22 cellular contexts compared by ENCODE assay signal in the genomic region with DNA sequence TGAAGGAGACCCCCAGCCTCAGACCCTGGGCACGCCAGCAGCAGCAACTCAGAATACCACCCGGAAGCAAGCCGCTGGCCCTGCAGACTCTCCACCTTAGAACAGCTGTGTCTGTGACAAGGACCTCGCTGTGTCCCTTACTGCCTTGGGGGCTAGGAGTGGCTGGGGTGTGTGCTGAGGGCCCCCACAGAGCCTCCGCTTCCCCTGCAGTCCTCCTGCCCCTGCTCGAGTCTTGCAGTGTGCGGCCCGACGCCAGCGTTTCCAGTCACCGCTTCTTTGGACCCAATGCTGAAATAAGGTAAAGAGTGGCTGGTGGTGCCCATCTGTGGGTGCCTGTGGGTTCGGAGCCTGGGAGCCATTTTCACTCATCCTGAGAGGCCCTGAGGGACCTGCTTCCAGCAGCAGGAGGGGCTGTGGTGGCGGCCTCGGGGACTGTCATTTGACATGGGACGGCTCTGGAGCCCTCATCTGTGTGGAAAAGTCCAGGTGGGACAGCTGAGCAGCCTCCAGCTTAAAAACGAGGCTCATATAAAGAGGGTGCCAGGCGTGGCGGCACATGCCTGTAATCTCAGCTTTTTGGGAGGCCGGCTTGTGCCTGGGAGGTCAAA.
"Had no signal": no experiment of that assay in that cellular context is flagged by ENCODE, and none has a peak within 500 bp of the region (broad histone marks: within the 10 kb centered on the region; RNA-seq: fewer than 3 reads in every experiment).

No MANE protein-coding gene starts in this region.

- H3K4me3 ChIP-seq: coronary artery, dorsolateral prefrontal cortex, heart right ventricle, smooth muscle cell, tibial nerve had no signal

- H3K4me1 ChIP-seq: foreskin keratinocyte, heart right ventricle, tibial nerve had no signal

- H3K4me1 Mint-ChIP-seq: activated CD4-positive, alpha-beta T cell treated with anti-CD3 and anti-CD28 coated beads for 36 hours; activated naive CD4-positive, alpha-beta T cell treated with anti-CD3 and anti-CD28 coated beads, Interleukin-2, amount 10 ng/mL, durations not matched to agents 7 days and 5 days; activated naive CD8-positive, alpha-beta T cell treated with anti-CD3 and anti-CD28 coated beads, Interleukin-2, amount 10 ng/mL, durations not matched to agents 7 days and 5 days; mesothelial cell of epicardium; T-cell had no signal

- H3K27ac ChIP-seq: brain microvascular endothelial cell, coronary artery, foreskin keratinocyte, tibial nerve had no signal

- H3K9me3 ChIP-seq: heart right ventricle, tibial nerve had no signal

- DNase-seq: activated CD4-positive, alpha-beta T cell treated with anti-CD3 and anti-CD28 coated beads for 36 hours; activated CD4-positive, CD25-positive, alpha-beta regulatory T cell; activated effector memory CD4-positive, alpha-beta T cell treated with anti-CD3 and anti-CD28 coated beads, Interleukin-2, amount 50 U/mL, for 16 hours; activated naive CD4-positive, alpha-beta T cell treated with anti-CD3 and anti-CD28 coated beads, Interleukin-2, amount 10 ng/mL, durations not matched to agents 7 days and 5 days; activated naive CD8-positive, alpha-beta T cell treated with anti-CD3 and anti-CD28 coated beads, Interleukin-2, amount 10 ng/mL, durations not matched to agents 7 days and 5 days; activated T-cell treated with anti-CD3 and anti-CD28 coated beads for 4 hours; brain microvascular endothelial cell; dorsolateral prefrontal cortex; effector memory CD4-positive, alpha-beta T cell; foreskin keratinocyte; heart right ventricle; mammary epithelial cell; naive B cell; stimulated activated CD4-positive, alpha-beta T cell treated with anti-CD3 and anti-CD28 coated beads, Interleukin-1b, Interleukin-23, amount 100 ng/mL, for 48 hours; stimulated activated naive CD4-positive, alpha-beta T cell; T-cell had no signal

- ATAC-seq: activated CD4-positive, alpha-beta T cell treated with anti-CD3 and anti-CD28 coated beads for 36 hours had no signal

- H3K27ac Mint-ChIP-seq: activated CD4-positive, alpha-beta T cell treated with anti-CD3 and anti-CD28 coated beads for 36 hours; activated naive CD4-positive, alpha-beta T cell treated with anti-CD3 and anti-CD28 coated beads, Interleukin-2, amount 10 ng/mL, durations not matched to agents 7 days and 5 days; activated naive CD8-positive, alpha-beta T cell treated with anti-CD3 and anti-CD28 coated beads, Interleukin-2, amount 10 ng/mL, durations not matched to agents 7 days and 5 days; activated T-helper 1 cell treated with anti-CD3 and anti-CD28 coated beads, Interleukin-12 subunit alpha, Interleukin-12 subunit beta, Interleukin-2, Interleukin-4 antibody, amounts not matched to agents 30 ng/mL and 10 ng/mL and 1 ng/mL, durations not matched to agents 14 hours and 24 hours and 36 hours; mesothelial cell of epicardium; naive B cell; progenitor cell of endocrine pancreas; T-cell had no signal

- H3K4me3 Mint-ChIP-seq: activated CD4-positive, alpha-beta T cell treated with anti-CD3 and anti-CD28 coated beads for 36 hours; activated naive CD4-positive, alpha-beta T cell treated with anti-CD3 and anti-CD28 coated beads, Interleukin-2, amount 10 ng/mL, durations not matched to agents 7 days and 5 days; activated naive CD8-positive, alpha-beta T cell treated with anti-CD3 and anti-CD28 coated beads, Interleukin-2, amount 10 ng/mL, durations not matched to agents 7 days and 5 days; activated T-helper 1 cell treated with anti-CD3 and anti-CD28 coated beads, Interleukin-12 subunit alpha, Interleukin-12 subunit beta, Interleukin-2, Interleukin-4 antibody, amounts not matched to agents 30 ng/mL and 10 ng/mL and 1 ng/mL, durations not matched to agents 14 hours and 24 hours and 36 hours; mesothelial cell of epicardium; naive B cell; T-cell had no signal

- H3K27me3 ChIP-seq: brain microvascular endothelial cell, dorsolateral prefrontal cortex, foreskin keratinocyte, heart right ventricle, tibial nerve had no signal

- H3K9me3 Mint-ChIP-seq: activated naive CD4-positive, alpha-beta T cell treated with anti-CD3 and anti-CD28 coated beads, Interleukin-2, amount 10 ng/mL, durations not matched to agents 7 days and 5 days; activated naive CD8-positive, alpha-beta T cell treated with anti-CD3 and anti-CD28 coated beads, Interleukin-2, amount 10 ng/mL, durations not matched to agents 7 days and 5 days; activated T-helper 1 cell treated with anti-CD3 and anti-CD28 coated beads, Interleukin-12 subunit alpha, Interleukin-12 subunit beta, Interleukin-2, Interleukin-4 antibody, amounts not matched to agents 30 ng/mL and 10 ng/mL and 1 ng/mL, durations not matched to agents 14 hours and 24 hours and 36 hours; mesothelial cell of epicardium; naive B cell; T-cell had no signal

- H3K27me3 Mint-ChIP-seq: activated CD4-positive, alpha-beta T cell treated with anti-CD3 and anti-CD28 coated beads for 36 hours; activated naive CD4-positive, alpha-beta T cell treated with anti-CD3 and anti-CD28 coated beads, Interleukin-2, amount 10 ng/mL, durations not matched to agents 7 days and 5 days; activated naive CD8-positive, alpha-beta T cell treated with anti-CD3 and anti-CD28 coated beads, Interleukin-2, amount 10 ng/mL, durations not matched to agents 7 days and 5 days; naive B cell; progenitor cell of endocrine pancreas; T-cell had no signal
